In genomic region chr3:195440379-195440778, GRCh38 we compare ENCODE assay signal across 1 cellular context.
TF ChIP-seq lines count a peak whose summit lies in the region.

No MANE protein-coding gene starts in this region.

TF ChIP-seq in IMR-90, 13 proteins besides CTCF, POLR2A, EP300 and RAD21:
- TF ChIP-seq USF2 (IDR thresholded peaks at IDR 0.05; ENCODE audit: low read depth, low read length), result no peak
